In genomic region chr20:35091808-35092523, GRCh38 we compare ENCODE assay signal across 8 cellular contexts. TPM values are rescaled to one million over a fixed set of nuclear protein-coding genes. Genes with fewer than 3 reads are reported as not detected.
DNase-seq lines count a peak whose midpoint lies in the region; ATAC-seq, FAIRE-seq and TF ChIP-seq lines count a peak whose summit lies in the region.

No MANE protein-coding gene starts in this region.

- no peak for DNase-seq in activated T-cell treated with anti-CD3 and anti-CD28 coated beads, Interleukin-2, amount 50 U/mL, for 4 hours
- no peak for DNase-seq in activated T-cell treated with anti-CD3 and anti-CD28 coated beads, Interleukin-2, amount 50 U/mL, for 1 hour
- DNase-seq in SJCRH30 (peak; percentile 49 to 76), H1 (ENCODE audit: low read depth in 1 of 2, low spot score in 2 of 2) (no peak), SKM-1 (lab: John Stamatoyannopoulos, UW; ENCODE audit: unreplicated experiment) (no peak)
- DNase-seq in activated effector memory CD4-positive, alpha-beta T cell treated with Interleukin-2 at 50 U/mL for 16 hours = no peak

- peaks cover 7% of the 10 kb centered on the region for H3K36me3 Mint-ChIP-seq in activated T-cell treated with anti-CD3 and anti-CD28 coated beads, Interleukin-2, amount 50 U/mL, for 4 hours (ENCODE audit: insufficient read depth)

- peaks cover 2% of the 10 kb centered on the region; the same call in 1 of the 2 replicates for H3K79me1 ChIP-seq in H1 (ENCODE audit: low read depth, low read length)

- peaks cover 52% of the 10 kb centered on the region for H3K4me1 Mint-ChIP-seq in activated T-cell treated with anti-CD3 and anti-CD28 coated beads, Interleukin-2, amount 50 U/mL, for 4 hours (ENCODE audit: low read depth)

- H2AK5ac ChIP-seq in H1 (ENCODE audit: low read depth, low read length) = no peak overlapping the region

- H3K9ac ChIP-seq in H1 (replicated peaks in 1 of 4; ENCODE audit: extremely low read depth in 1 of 4, low read depth in 3 of 4, low read length in 3 of 4) = peak overlapping the region; percentile 68 to 91 (median 78)

- H3K56ac ChIP-seq in H1 (replicated peaks; ENCODE audit: insufficient read length, low read depth, low read length) = peak overlapping the region; percentile 83

- H2BK20ac ChIP-seq in H1 (ENCODE audit: low read length) = no peak overlapping the region

- H3K4me3 Mint-ChIP-seq in activated T-cell treated with anti-CD3 and anti-CD28 coated beads, Interleukin-2, amount 50 U/mL, for 4 hours = peak overlapping the region; percentile 91

- H3K23me2 ChIP-seq in H1 (ENCODE audit: low read depth, low read length) = peaks cover 9% of the 10 kb centered on the region

- TF ChIP-seq POLR2A in H1 (IDR thresholded peaks at IDR 0.05; ENCODE audit: control extremely low read depth in 1 of 2, low read depth in 2 of 2, low read length in 2 of 2) = no peak

- peak overlapping the region; percentile 68 for H3K27ac ChIP-seq in SJCRH30
- H3K27ac ChIP-seq in H1 (ENCODE audit: low read depth, low read length) = peak overlapping the region; percentile 39; the same call in 1 of the 2 replicates
- peak overlapping the region; percentile 86 for H3K27ac ChIP-seq in muscle layer of duodenum (ENCODE audit: low read length)

- no peak overlapping the region for H3K23ac ChIP-seq in H1 (ENCODE audit: insufficient read length)

- H3K9me3 ChIP-seq in SJCRH30 (replicated peaks) = 0 out of 2 replicates have a peak, but pooled peaks cover 2% of the 10 kb centered on the region
- no peaks in the 10 kb centered on the region for H3K9me3 ChIP-seq in H1 (ENCODE audit: insufficient read depth in 2 of 2, low read depth in 1 of 2, low read length in 1 of 2)
- H3K9me3 ChIP-seq in muscle layer of duodenum (ENCODE audit: control insufficient read depth in 1 of 2, low read length in 2 of 2) = no peaks in the 10 kb centered on the region

- H3K4me1 ChIP-seq in SJCRH30 (peaks cover 17% of the 10 kb centered on the region; the same call in 1 of the 2 replicates), H1 (replicated peaks in 1 of 4; ENCODE audit: control insufficient read depth in 3 of 4, insufficient read depth in 4 of 4, low read length in 3 of 4) (peaks cover 0 to 10% (median 4%) of the 10 kb centered on the region in 4 experiments; a peak in 5 of 7 replicates), muscle layer of duodenum (ENCODE audit: control insufficient read depth in 1 of 2, insufficient read depth in 2 of 2, low read length in 2 of 2) (peaks cover 14 to 33% of the 10 kb centered on the region in 2 donors)

- H3K27me3 Mint-ChIP-seq in activated T-cell treated with anti-CD3 and anti-CD28 coated beads, Interleukin-2, amount 50 U/mL, for 4 hours (ENCODE audit: low read depth) = no peaks in the 10 kb centered on the region

- no peaks in the 10 kb centered on the region for H3K27me3 ChIP-seq in SJCRH30
- H3K27me3 ChIP-seq in H1 (replicated peaks in 1 of 4; ENCODE audit: control insufficient read depth in 3 of 4, extremely low read depth in 1 of 4, insufficient read depth in 3 of 4, low read length in 3 of 4) = no peaks in the 10 kb centered on the region
- no peaks in the 10 kb centered on the region for H3K27me3 ChIP-seq in muscle layer of duodenum (ENCODE audit: low read depth, low read length)

- POLR2A ChIA-PET in H1 (lab: Charles Lee; ENCODE audit: partially characterized antibody) = interaction anchor here (1.0 to 1.2 kb wide), 3 partner anchors 171 to 192 kb away, joined by 3 to 6 read pairs (median 4); partner anchors contain the start of gene EIF6

- no peak overlapping the region for H3K14ac ChIP-seq in H1 (ENCODE audit: insufficient read length)

- peak; percentile 7 to 15 for ATAC-seq in activated T-cell treated with anti-CD3 and anti-CD28 coated beads, Interleukin-2, amount 50 U/mL, for 4 hours
- peak; percentile 9 for ATAC-seq in HG02938 (IDR thresholded peaks at IDR 0.05; ENCODE audit: unreplicated experiment)

- H3K4ac ChIP-seq in H1 (replicated peaks; ENCODE audit: insufficient read length, low read depth, low read length) = no peak overlapping the region

- TF ChIP-seq EP300 in H1 (IDR thresholded peaks at IDR 0.05; ENCODE audit: borderline replicate concordance in 1 of 2, low read depth in 2 of 2, low read length in 2 of 2) = no peak

- H3K9me3 Mint-ChIP-seq in activated T-cell treated with anti-CD3 and anti-CD28 coated beads, Interleukin-2, amount 50 U/mL, for 4 hours = no peaks in the 10 kb centered on the region

- H4K8ac ChIP-seq in H1 (ENCODE audit: extremely low read depth, insufficient read depth, low read length) = no peak overlapping the region

- H3K4me2 ChIP-seq in H1 (ENCODE audit: insufficient read depth in 1 of 2, low read depth in 2 of 2, low read length in 2 of 2) = peak overlapping the region; percentile 88 to 97

- H4K91ac ChIP-seq in H1 (replicated peaks; ENCODE audit: insufficient read length, low read length) = no peak overlapping the region

- 9% methylated on average over 28 of the region's 28 CpGs; no CpG with 5 or more reads in 1 of the 2 experiments for WGBS in H1 (ENCODE audit: extremely low coverage in 1 of 2, insufficient coverage in 1 of 2, insufficient read length in 1 of 2, insufficient replicate concordance in 2 of 2, low coverage in 1 of 2, low lambda C conversion rate in 2 of 2, missing lambda C conversion rate in 1 of 2), 2 experiments

- peak overlapping the region; percentile 79 for H4K5ac ChIP-seq in H1 (ENCODE audit: insufficient read length, low read depth, low read length)

- H3K79me2 ChIP-seq in H1 (ENCODE audit: control insufficient read depth in 1 of 2, insufficient read depth in 2 of 2, low read length in 2 of 2) = peaks cover 5 to 52% of the 10 kb centered on the region in 2 experiments; a peak in 3 of 4 replicates

- CTCF ChIA-PET in H1 (lab: Charles Lee; ENCODE audit: partially characterized antibody) = interaction anchor here (0.7 to 1.9 kb wide), 5 partner anchors 8 to 175 kb away, joined by 3 to 4 read pairs (median 3); no protein-coding TSS in a partner anchor

- H4K20me1 ChIP-seq in H1 (replicated peaks in 1 of 2; ENCODE audit: control insufficient read depth in 1 of 2, insufficient read depth in 2 of 2, low read length in 2 of 2) = peaks cover 0 to 3% of the 10 kb centered on the region in 2 experiments

- H2BK15ac ChIP-seq in H1 (ENCODE audit: low read length) = no peak overlapping the region

- FAIRE-seq in H1 (lab: Jason Lieb, UNC) = no peak

- H3K4me3 ChIP-seq in SJCRH30 (peak overlapping the region; percentile 77), H1 (ENCODE audit: extremely low read depth in 1 of 4, insufficient read depth in 2 of 4, low read depth in 3 of 4, low read length in 4 of 4) (peak overlapping the region; percentile 82 to 96 (median 90)), muscle layer of duodenum (ENCODE audit: low read depth in 1 of 2, low read length in 2 of 2) (peak overlapping the region; percentile 90 to 94)

- H3K36me3 ChIP-seq in SJCRH30 (peaks cover 4% of the 10 kb centered on the region; the same call in 1 of the 2 replicates), H1 (ENCODE audit: control insufficient read depth in 2 of 4, insufficient read depth in 4 of 4, low read length in 3 of 4) (peaks cover 0 to 4% (median 3%) of the 10 kb centered on the region in 4 experiments; a peak in 2 of 8 replicates), muscle layer of duodenum (ENCODE audit: control insufficient read depth in 1 of 2, insufficient read depth in 2 of 2, low read length in 2 of 2) (peaks cover 3 to 15% of the 10 kb centered on the region in 2 donors)

- H2BK120ac ChIP-seq in H1 (replicated peaks; ENCODE audit: low read depth, low read length) = no peak overlapping the region

- peak overlapping the region; percentile 76; the same call in 1 of the 2 replicates for H3K18ac ChIP-seq in H1 (ENCODE audit: extremely low read depth, low read length)

- no peak for TF ChIP-seq CTCF in H1 (IDR thresholded peaks at IDR 0.05; ENCODE audit: control extremely low read depth in 1 of 3, insufficient read depth in 1 of 3, low read depth in 1 of 3, low read length in 3 of 3)

- TF ChIP-seq RAD21 in H1 (IDR thresholded peaks at IDR 0.05 in 1 of 2, conservative IDR thresholded peaks at IDR 0.05 in 1 of 2; ENCODE audit: low read depth in 2 of 2, low read length in 2 of 2) = no peak

- no peak overlapping the region for H2BK12ac ChIP-seq in H1 (ENCODE audit: low read depth, low read length)

- H2BK5ac ChIP-seq in H1 (ENCODE audit: low read depth, low read length) = peak overlapping the region; percentile 78; the same call in 1 of the 2 replicates

- no peak overlapping the region for H2AFZ ChIP-seq in H1 (ENCODE audit: low read length)

TF ChIP-seq in H1, 55 proteins besides CTCF, POLR2A, EP300 and RAD21 (continues in another document):
- TF ChIP-seq RNF2 (IDR thresholded peaks at IDR 0.05; ENCODE audit: borderline replicate concordance, low read depth, low read length, missing control alignments, poor library complexity, severe bottlenecking) (no peak), MAX (IDR thresholded peaks at IDR 0.05) (no peak)

RNA-seq across cellular contexts. Expression of gene TRPC4AP, which starts 0.6 kb away (rescaled TPM):
- total RNA-seq in activated T-cell treated with anti-CD3 and anti-CD28 coated beads, Interleukin-2, amount 50 U/mL, for 4 hours = 10 to 100 TPM; 46.2 to 49.7 (median 47.2) TPM
- total RNA-seq in SJCRH30 (2014; rRNA removed; shearing (Covaris generic)) = 67.0 and 68.9 TPM in 2 replicates
- total RNA-seq in H1 (2021; fragmentation: NEBNext Ultra II Directional; extraction: Animal tissue kit (Norgen Biotek cat#: 25700)) = 72.7 and 73.1 TPM in 2 replicates
- polyA plus RNA-seq in H1 (2011; rRNA removed) = 74.8 and 75.0 TPM in 2 replicates
- polyA plus RNA-seq in H1 (2011; cell fraction: cytosol; rRNA removed) = 83.5 TPM
- 155 TPM for polyA plus RNA-seq in H1 (2011; cell fraction: nucleus; rRNA removed)
- 56.3 to 69.0 TPM (median 65.1 TPM) in 4 replicates for polyA plus RNA-seq in H1 (2012, experiment 1 of 2)
- polyA plus RNA-seq in H1 (2012, experiment 2 of 2) = 65.2 TPM
- polyA plus RNA-seq in H1 (2013, experiment 1 of 2) = 47.6 TPM
- 43.1 TPM for polyA plus RNA-seq in H1 (2013, experiment 2 of 2)
- polyA minus RNA-seq in H1 (2011; rRNA and poly(A)+ RNA removed) = 108 and 112 TPM in 2 replicates
- 45.4 TPM for polyA minus RNA-seq in H1 (2011; cell fraction: cytosol; rRNA and poly(A)+ RNA removed)
- polyA minus RNA-seq in H1 (2011; cell fraction: nucleus; rRNA and poly(A)+ RNA removed) = 45.4 TPM

RNA-seq across cellular contexts. Expression of gene EDEM2, which starts 55.2 kb away (rescaled TPM):
- total RNA-seq in activated T-cell treated with anti-CD3 and anti-CD28 coated beads, Interleukin-2, amount 50 U/mL, for 4 hours = 10 to 100 TPM; 14.0 to 16.9 (median 16.7) TPM
- 19.2 and 19.4 TPM in 2 replicates for total RNA-seq in SJCRH30 (2014; rRNA removed; shearing (Covaris generic))
- total RNA-seq in H1 (2021; fragmentation: NEBNext Ultra II Directional; extraction: Animal tissue kit (Norgen Biotek cat#: 25700)) = 19.6 and 21.5 TPM in 2 replicates
- 15.2 and 18.6 TPM in 2 replicates for polyA plus RNA-seq in H1 (2011; rRNA removed)
- 19.0 TPM for polyA plus RNA-seq in H1 (2011; cell fraction: cytosol; rRNA removed)
- polyA plus RNA-seq in H1 (2011; cell fraction: nucleus; rRNA removed) = 29.2 TPM
- 21.3 to 26.0 TPM (median 25.2 TPM) in 4 replicates for polyA plus RNA-seq in H1 (2012, experiment 1 of 2)
- polyA plus RNA-seq in H1 (2012, experiment 2 of 2) = 29.2 TPM
- 20.4 TPM for polyA plus RNA-seq in H1 (2013, experiment 1 of 2)
- 24.0 TPM for polyA plus RNA-seq in H1 (2013, experiment 2 of 2)
- polyA minus RNA-seq in H1 (2011; rRNA and poly(A)+ RNA removed) = 17.5 and 17.8 TPM in 2 replicates
- polyA minus RNA-seq in H1 (2011; cell fraction: cytosol; rRNA and poly(A)+ RNA removed) = 10.8 TPM
- 7.8 TPM for polyA minus RNA-seq in H1 (2011; cell fraction: nucleus; rRNA and poly(A)+ RNA removed)

Comparison
In these comparisons a context has a peak if more than half of its experiments do, and no peak if none do; other contexts are left out.
1. DNase-seq: peak in SJCRH30 (2 of 2); none in activated T-cell treated with anti-CD3 and anti-CD28 coated beads, Interleukin-2, amount 50 U/mL, for 4 hours (single experiment), activated T-cell treated with anti-CD3 and anti-CD28 coated beads, Interleukin-2, amount 50 U/mL, for 1 hour (single experiment), H1 (0 of 2), SKM-1 (single experiment) and activated effector memory CD4-positive, alpha-beta T cell treated with Interleukin-2 at 50 U/mL for 16 hours (single experiment).
2. Peak in every context shown above with its lines, with median percentiles within 50 percentile points of each other: H3K27ac ChIP-seq and H3K4me3 ChIP-seq.